Comparison of ENCODE assay signal across 9 cellular contexts in genomic region chr3:132549890-132550578, GRCh38. TPM values are rescaled to one million over a fixed set of nuclear protein-coding genes. Genes with fewer than 3 reads are reported as not detected.
DNase-seq lines count a peak whose midpoint lies in the region; ATAC-seq and TF ChIP-seq lines count a peak whose summit lies in the region.
"Had no signal": no experiment of that assay in that cellular context is flagged by ENCODE, and none has a peak within 500 bp of the region (broad histone marks: within the 10 kb centered on the region; RNA-seq: fewer than 3 reads in every experiment).

No MANE protein-coding gene starts in this region.

- CTCF ChIA-PET in RWPE1 (lab: Yijun Ruan, JAX), result interaction anchor here (0.7 kb wide), 1 partner anchor 92 kb away, joined by 3 read pairs; no protein-coding TSS in a partner anchor

- POLR2A ChIA-PET in RWPE1 (lab: Yijun Ruan, JAX; ENCODE audit: low non-redundant PET), result no interaction called here
- POLR2A ChIA-PET in naive thymus-derived CD8-positive, alpha-beta T cell (lab: Charles Lee), result no interaction called here

- H3K27ac ChIP-seq in RWPE1 (no peak overlapping the region), hepatocyte (no peak overlapping the region)

- peaks cover 11 to 17% (median 16%) of the 10 kb centered on the region in 4 donors for H3K4me1 Mint-ChIP-seq in naive thymus-derived CD8-positive, alpha-beta T cell

- no peaks in the 10 kb centered on the region for H4K20me1 ChIP-seq in hepatocyte (ENCODE audit: insufficient read depth, poor library complexity, severe bottlenecking)

- no peak for DNase-seq in activated CD4-positive, CD25-positive, alpha-beta regulatory T cell (lab: John Stamatoyannopoulos, UW)
- DNase-seq in RWPE1 (ENCODE audit: low spot score), result peak; percentile 26
- DNase-seq in naive thymus-derived CD8-positive, alpha-beta T cell, result no peak
- DNase-seq in hepatocyte (ENCODE audit: low spot score), result no peak
- DNase-seq in NCI-H1694 treated with DMSO at 0.1 percent for 48 hours (lab: John Stamatoyannopoulos, UW), result no peak
- DNase-seq in NCI-H1105 treated with DMSO at 0.1 percent for 48 hours (lab: John Stamatoyannopoulos, UW), result no peak
- DNase-seq: activated B cell treated with CpG ODN at 0.5 μM for 24 hours had no signal

- ATAC-seq in activated CD4-positive, CD25-positive, alpha-beta regulatory T cell treated with anti-CD3 and anti-CD28 coated beads, Interleukin-2, amount 50 U/mL, for 24 hours, result peak; percentile 62 to 78
- ATAC-seq in HG02642 (IDR thresholded peaks at IDR 0.05; ENCODE audit: poor library complexity, unreplicated experiment), result peak; percentile 74
- ATAC-seq in naive thymus-derived CD8-positive, alpha-beta T cell, result no peak

- H3K4me3 ChIP-seq in hepatocyte, result no peak overlapping the region

- peak overlapping the region in 8 of 10 donors; percentile 1 to 64 (median 44) for H3K27ac Mint-ChIP-seq in naive thymus-derived CD8-positive, alpha-beta T cell
- H3K27ac Mint-ChIP-seq: activated B cell treated with CpG ODN at 0.5 μM for 24 hours had no signal

- H3K36me3 ChIP-seq in hepatocyte (replicated peaks; ENCODE audit: insufficient read depth, low read depth), result no peaks in the 10 kb centered on the region

- H3K4me2 ChIP-seq in hepatocyte, result no peak overlapping the region

- no peaks in the 10 kb centered on the region for H3K27me3 ChIP-seq in hepatocyte

- no peaks in the 10 kb centered on the region for H3K79me2 ChIP-seq in hepatocyte

- no peak overlapping the region for H2AFZ ChIP-seq in hepatocyte

- H3K36me3 Mint-ChIP-seq in naive thymus-derived CD8-positive, alpha-beta T cell, result peaks cover 0 to 4% (median 3%) of the 10 kb centered on the region in 3 donors

- H3K9me3 Mint-ChIP-seq in naive thymus-derived CD8-positive, alpha-beta T cell, result peaks cover 0 to 3% (median 0%) of the 10 kb centered on the region in 9 donors
- H3K9me3 Mint-ChIP-seq: activated B cell treated with CpG ODN at 0.5 μM for 24 hours had no signal

- no peaks in the 10 kb centered on the region for H3K4me1 ChIP-seq in hepatocyte (ENCODE audit: insufficient read depth)

- no peaks in the 10 kb centered on the region for H3K9me2 ChIP-seq in hepatocyte (replicated peaks; ENCODE audit: insufficient read depth)

- no peaks in the 10 kb centered on the region for H3K27me3 Mint-ChIP-seq in naive thymus-derived CD8-positive, alpha-beta T cell
- H3K27me3 Mint-ChIP-seq: activated B cell treated with CpG ODN at 0.5 μM for 24 hours had no signal

- H3K4me3 Mint-ChIP-seq in naive thymus-derived CD8-positive, alpha-beta T cell, result no peak overlapping the region
- H3K4me3 Mint-ChIP-seq: activated B cell treated with CpG ODN at 0.5 μM for 24 hours had no signal

- H3K9me3 ChIP-seq in hepatocyte (ENCODE audit: low read depth), result no peaks in the 10 kb centered on the region

- TF ChIP-seq CTCF in RWPE1 (conservative IDR thresholded peaks at IDR 0.05; ENCODE audit: low read depth) (no peak), hepatocyte (IDR thresholded peaks at IDR 0.05; ENCODE audit: poor library complexity) (no peak)

RNA-seq across cellular contexts. Expression of gene ACKR4, which starts 47.0 kb away (rescaled TPM):
- total RNA-seq in naive thymus-derived CD8-positive, alpha-beta T cell, result under 1 TPM in 1 of 2 experiments, not detected in 1; 0.26 TPM
- polyA plus RNA-seq in naive thymus-derived CD8-positive, alpha-beta T cell, result under 1 TPM in 1 of 3 donors, not detected in 2; 0.27 TPM
- total RNA-seq in hepatocyte, result 1.8 and 2.0 TPM in 2 replicates
- 0.15 and 1.2 TPM in 2 replicates for polyA plus RNA-seq in hepatocyte

Comparison
In these comparisons a context has a peak if more than half of its experiments do, and no peak if none do; other contexts are left out.
1. ATAC-seq: peak in activated CD4-positive, CD25-positive, alpha-beta regulatory T cell treated with anti-CD3 and anti-CD28 coated beads, Interleukin-2, amount 50 U/mL, for 24 hours (2 of 2) and HG02642 (single experiment); none in naive thymus-derived CD8-positive, alpha-beta T cell (0 of 2).